8 cellular contexts compared by ENCODE assay signal in genomic region chr14:57391609-57392195, GRCh38. TPM values are rescaled to one million over a fixed set of nuclear protein-coding genes. Genes with fewer than 3 reads are reported as not detected.
DNase-seq lines count a peak whose midpoint lies in the region; ATAC-seq, FAIRE-seq and TF ChIP-seq lines count a peak whose summit lies in the region.

No MANE protein-coding gene starts in this region.

- intact Hi-C loops in CD14-positive monocyte (cut with micrococcal nuclease): no loop called here
- intact Hi-C loops in body of pancreas (cut with DNase I): no loop called here

- H3K9me3 Mint-ChIP-seq in CD14-positive monocyte (no peaks in the 10 kb centered on the region), memory B cell (no peaks in the 10 kb centered on the region)

- ATAC-seq in body of pancreas (no peak), memory B cell (ENCODE audit: low read depth) (no peak), GM21619 (IDR thresholded peaks at IDR 0.05; ENCODE audit: unreplicated experiment) (no peak), GM19023 (IDR thresholded peaks at IDR 0.05; ENCODE audit: unreplicated experiment) (no peak)

- H3K4me3 Mint-ChIP-seq in CD14-positive monocyte (peak overlapping the region; percentile 94 to 96), memory B cell (peak overlapping the region; percentile 92)

- TF ChIP-seq POLR2A in body of pancreas (IDR thresholded peaks at IDR 0.05): no peak

- no peak for DNase-seq in CD14-positive monocyte (ENCODE audit: low spot score)
- DNase-seq in body of pancreas: peak in 1 of 4 donors; percentile 12
- no peak for DNase-seq in memory B cell (ENCODE audit: low spot score in 2 of 2)
- DNase-seq in urothelium cell line (ENCODE audit: low spot score): peak; percentile 11
- no peak for DNase-seq in putamen (ENCODE audit: low spot score)

- no peaks in the 10 kb centered on the region for H3K9me3 ChIP-seq in KOPT-K1 (ENCODE audit: insufficient read depth, low read length, poor library complexity, severe bottlenecking)
- no peaks in the 10 kb centered on the region for H3K9me3 ChIP-seq in body of pancreas

- 13 to 14% methylated on average over 15 of the region's 15 CpGs for WGBS in body of pancreas, 2 donors

- H3K27me3 Mint-ChIP-seq in CD14-positive monocyte (ENCODE audit: low read depth in 3 of 3) (no peaks in the 10 kb centered on the region), memory B cell (no peaks in the 10 kb centered on the region)

- no peaks in the 10 kb centered on the region for H3K27me3 ChIP-seq in body of pancreas

- H3K4me1 Mint-ChIP-seq in CD14-positive monocyte (peaks cover 41% of the 10 kb centered on the region), memory B cell (peaks cover 21% of the 10 kb centered on the region)

- H3K36me3 Mint-ChIP-seq in CD14-positive monocyte: peaks cover 3 to 10% of the 10 kb centered on the region in 2 donors
- peaks cover 3% of the 10 kb centered on the region for H3K36me3 Mint-ChIP-seq in memory B cell

- FAIRE-seq in urothelium cell line (lab: Jason Lieb, UNC): peak; percentile 72

- H3K27ac Mint-ChIP-seq in CD14-positive monocyte (peak overlapping the region in 2 of 7 donors; percentile 26 to 36), memory B cell (peak overlapping the region; percentile 91)

- H3K36me3 ChIP-seq in KOPT-K1 (ENCODE audit: insufficient read depth, low read length) (peaks cover 23% of the 10 kb centered on the region; the same call in 1 of the 2 replicates), body of pancreas (replicated peaks in 1 of 2; ENCODE audit: insufficient read depth in 1 of 2, low read depth in 2 of 2) (no peaks in the 10 kb centered on the region)

- peaks cover 30% of the 10 kb centered on the region for H3K4me1 ChIP-seq in body of pancreas

- TF ChIP-seq CTCF in CD14-positive monocyte (IDR thresholded peaks at IDR 0.05): no peak
- TF ChIP-seq CTCF in body of pancreas (IDR thresholded peaks at IDR 0.05): no peak

- peak overlapping the region; percentile 56 to 95 for H3K4me3 ChIP-seq in body of pancreas

- peak overlapping the region; percentile 79 for H3K27ac ChIP-seq in KOPT-K1 (ENCODE audit: low read depth, low read length, poor library complexity, severe bottlenecking)
- H3K27ac ChIP-seq in body of pancreas: peak overlapping the region; percentile 81 to 89 (median 84)

RNA-seq across cellular contexts. Expression of gene NAA30, which starts 1.3 kb away (rescaled TPM):
- 1 to 10 TPM; 2.9 to 5.5 TPM for polyA plus RNA-seq in CD14-positive monocyte
- total RNA-seq in body of pancreas: 10 to 100 TPM in 1 of 2 donors, 1 to 10 TPM in 1; 8.2 to 13.2 TPM
